In the genomic region with DNA sequence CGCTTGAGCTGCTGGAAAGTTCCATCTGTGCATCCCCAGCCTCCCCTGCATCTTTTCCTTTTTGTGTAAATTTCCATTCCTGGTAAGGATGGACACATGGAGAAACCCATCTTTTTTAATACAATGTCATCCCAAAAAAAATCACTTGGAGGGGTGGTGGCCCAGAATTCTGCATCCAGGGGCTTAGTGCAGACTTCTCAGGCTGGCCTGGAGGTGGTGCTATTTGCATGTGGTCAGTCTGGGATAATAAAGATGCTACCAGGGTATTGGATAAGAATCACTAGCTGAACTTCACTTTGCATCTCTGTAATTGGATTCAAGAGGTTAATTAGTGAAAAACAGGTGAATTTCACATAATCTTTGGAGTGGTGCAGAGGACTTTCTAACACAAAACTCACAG, we compare ENCODE assay signal across 8 cellular contexts.
DNase-seq lines count a peak whose midpoint lies in the region; ATAC-seq and TF ChIP-seq lines count a peak whose summit lies in the region.

No MANE protein-coding gene starts in this region.

- H3K27me3 Mint-ChIP-seq in activated naive CD4-positive, alpha-beta T cell treated with anti-CD3 and anti-CD28 coated beads, Interleukin-2, amount 50 U/mL, for 24 hours = no peaks in the 10 kb centered on the region
- peaks cover 0 to 3% of the 10 kb centered on the region in 2 donors for H3K27me3 Mint-ChIP-seq in stimulated activated naive B cell treated with anti-CD40 and anti-IgM and Interleukin-4, amounts not matched to agents 10 μg/mL and 1 μg/mL and 100 μg/mL, for 72 hours

- peaks cover 64% of the 10 kb centered on the region for H3K4me1 Mint-ChIP-seq in activated naive CD4-positive, alpha-beta T cell treated with anti-CD3 and anti-CD28 coated beads, Interleukin-2, amount 50 U/mL, for 24 hours
- peaks cover 31 to 47% of the 10 kb centered on the region in 2 donors for H3K4me1 Mint-ChIP-seq in stimulated activated naive B cell treated with anti-CD40 and anti-IgM and Interleukin-4, amounts not matched to agents 10 μg/mL and 1 μg/mL and 100 μg/mL, for 72 hours

- H3K4me3 Mint-ChIP-seq in activated naive CD4-positive, alpha-beta T cell treated with anti-CD3 and anti-CD28 coated beads, Interleukin-2, amount 50 U/mL, for 24 hours = peak overlapping the region; percentile 42
- peak overlapping the region; percentile 17 to 44 for H3K4me3 Mint-ChIP-seq in stimulated activated naive B cell treated with anti-CD40 and anti-IgM and Interleukin-4, amounts not matched to agents 10 μg/mL and 1 μg/mL and 100 μg/mL, for 72 hours

- H3K27ac Mint-ChIP-seq in activated naive CD4-positive, alpha-beta T cell treated with anti-CD3 and anti-CD28 coated beads, Interleukin-2, amount 50 U/mL, for 24 hours = peak overlapping the region; percentile 41
- peak overlapping the region; percentile 42 for H3K27ac Mint-ChIP-seq in stimulated activated naive B cell treated with anti-CD40 and anti-IgM and Interleukin-4, amounts not matched to agents 10 μg/mL and 1 μg/mL and 100 μg/mL, for 72 hours

- H3K36me3 Mint-ChIP-seq in activated naive CD4-positive, alpha-beta T cell treated with anti-CD3 and anti-CD28 coated beads, Interleukin-2, amount 50 U/mL, for 24 hours = peaks cover 2% of the 10 kb centered on the region
- H3K36me3 Mint-ChIP-seq in stimulated activated naive B cell treated with anti-CD40 and anti-IgM and Interleukin-4, amounts not matched to agents 10 μg/mL and 1 μg/mL and 100 μg/mL, for 72 hours = peaks cover 0 to 6% of the 10 kb centered on the region in 2 donors

- TF ChIP-seq CTCF in AG10803 (conservative IDR thresholded peaks at IDR 0.05; ENCODE audit: low read length) (peak; percentile 76), GM10248 (IDR thresholded peaks at IDR 0.05; ENCODE audit: control extremely low read depth, extremely low read depth, low read depth, missing control alignments) (peak; percentile 66)

- POLR2A ChIA-PET in GM10248 (lab: Yijun Ruan, JAX) = interaction anchor here (0.6 kb wide), 1 partner anchor 148 kb away, joined by 3 read pairs; no protein-coding TSS in a partner anchor

- H3K9me3 Mint-ChIP-seq in activated naive CD4-positive, alpha-beta T cell treated with anti-CD3 and anti-CD28 coated beads, Interleukin-2, amount 50 U/mL, for 24 hours = no peaks in the 10 kb centered on the region
- no peaks in the 10 kb centered on the region for H3K9me3 Mint-ChIP-seq in stimulated activated naive B cell treated with anti-CD40 and anti-IgM and Interleukin-4, amounts not matched to agents 10 μg/mL and 1 μg/mL and 100 μg/mL, for 72 hours

- no peak for ATAC-seq in stimulated activated naive B cell treated with anti-CD40 and anti-IgM and Interleukin-4, amounts not matched to agents 10 μg/mL and 1 μg/mL and 100 μg/mL, for 72 hours (replicated peaks)
- no peak for ATAC-seq in activated CD4-positive, CD25-positive, alpha-beta regulatory T cell treated with anti-CD3 and anti-CD28 coated beads, Interleukin-2, amount 50 U/mL, for 24 hours
- ATAC-seq in HG02885 (IDR thresholded peaks at IDR 0.05; ENCODE audit: poor library complexity, unreplicated experiment) = no peak

- DNase-seq in AG10803 (ENCODE audit: low read depth) (peak; percentile 53), GM10248 (ENCODE audit: extremely low spot score) (no peak), NCI-H526 (lab: John Stamatoyannopoulos, UW) (peak; percentile 20 to 51), iris pigment epithelial cell (ENCODE audit: low read depth) (peak; percentile 72)
- no peak for DNase-seq in stimulated activated naive B cell treated with anti-CD40 and anti-IgM and Interleukin-4, amounts not matched to agents 10 μg/mL and 1 μg/mL and 100 μg/mL, for 72 hours

- CTCF ChIA-PET in GM10248 (lab: Yijun Ruan, JAX) = interaction anchor here (0.7 to 4.2 kb wide), 22 partner anchors 11 to 446 kb away, joined by 3 to 28 read pairs (median 4); a partner anchor contains a TSS

- H3K4me3 ChIP-seq in AG10803 (ENCODE audit: low read length) = no peak overlapping the region

Comparison
In these comparisons a context has a peak if more than half of its experiments do, and no peak if none do; other contexts are left out.
1. DNase-seq: peak in AG10803 (single experiment), NCI-H526 (2 of 2) and iris pigment epithelial cell (single experiment); none in GM10248 (single experiment) and stimulated activated naive B cell treated with anti-CD40 and anti-IgM and Interleukin-4, amounts not matched to agents 10 μg/mL and 1 μg/mL and 100 μg/mL, for 72 hours (single experiment).